ENCODE assay signal across 1 cellular context in genomic region chr22:22730655-22731373, GRCh38.
TF ChIP-seq lines count a peak whose summit lies in the region.

No MANE protein-coding gene starts in this region.

TF ChIP-seq in K562, 482 proteins besides CTCF, POLR2A, EP300 and RAD21 (continued from another document and continues in another):
- TF ChIP-seq MYBL2 (IDR thresholded peaks at IDR 0.05; ENCODE audit: low read depth), result no peak
- TF ChIP-seq MYBL2 (CRISPR knock-in tag; IDR thresholded peaks at IDR 0.05; ENCODE audit: borderline replicate concordance), result no peak
- TF ChIP-seq ZNF511 (CRISPR knock-in tag; IDR thresholded peaks at IDR 0.05), result no peak
- TF ChIP-seq ZBTB33 (CRISPR knock-in tag; IDR thresholded peaks at IDR 0.05), result no peak
- peak; percentile 61 for TF ChIP-seq ZNF143 (CRISPR knock-in tag; IDR thresholded peaks at IDR 0.05)
- TF ChIP-seq ETV5 (CRISPR knock-in tag; IDR thresholded peaks at IDR 0.05; ENCODE audit: low read depth), result no peak
- TF ChIP-seq MYNN (IDR thresholded peaks at IDR 0.05), result no peak
- peak; percentile 68 for TF ChIP-seq MYNN (CRISPR knock-in tag; IDR thresholded peaks at IDR 0.05)
- no peak for TF ChIP-seq JUN (IDR thresholded peaks at IDR 0.05; ENCODE audit: borderline replicate concordance, low read depth, low read length)
- TF ChIP-seq JUN (CRISPR knock-in tag; IDR thresholded peaks at IDR 0.05; ENCODE audit: borderline replicate concordance), result peak; percentile 66; the same call in 1 of the 2 replicates
- no peak for TF ChIP-seq ZNF239 (CRISPR knock-in tag; IDR thresholded peaks at IDR 0.05)
- no peak for TF ChIP-seq SMARCA5 (IDR thresholded peaks at IDR 0.05)
- TF ChIP-seq CSDE1 (IDR thresholded peaks at IDR 0.05), result no peak
- no peak for TF ChIP-seq CBX2 (IDR thresholded peaks at IDR 0.05; ENCODE audit: insufficient read depth, low read length, poor library complexity, severe bottlenecking)
- no peak for TF ChIP-seq HIVEP1 (CRISPR knock-in tag; IDR thresholded peaks at IDR 0.05)
- no peak for TF ChIP-seq TFE3 (CRISPR knock-in tag; IDR thresholded peaks at IDR 0.05)
- peak; percentile 71; the same call in 1 of the 2 replicates for TF ChIP-seq ARID4B (CRISPR knock-in tag; IDR thresholded peaks at IDR 0.05)
- no peak for TF ChIP-seq LEF1 (IDR thresholded peaks at IDR 0.05)
- no peak for TF ChIP-seq HES1 (IDR thresholded peaks at IDR 0.05; ENCODE audit: low read depth)
- no peak for TF ChIP-seq FIP1L1 (IDR thresholded peaks at IDR 0.05; ENCODE audit: low read depth, low read length, poor library complexity, severe bottlenecking)
- peak; percentile 53 for TF ChIP-seq MAX (CRISPR knock-in tag; IDR thresholded peaks at IDR 0.05)
- no peak for TF ChIP-seq SP1 (CRISPR knock-in tag; IDR thresholded peaks at IDR 0.05)
- TF ChIP-seq ZBTB1 (CRISPR knock-in tag; IDR thresholded peaks at IDR 0.05; ENCODE audit: borderline replicate concordance, low read depth), result 0 out of 2 replicates have a peak, but pooled peaks have one; percentile 8
- TF ChIP-seq USF1 (CRISPR knock-in tag; IDR thresholded peaks at IDR 0.05), result peak; percentile 5; the same call in 1 of the 2 replicates
- TF ChIP-seq ZNF318 (IDR thresholded peaks at IDR 0.05; ENCODE audit: borderline replicate concordance in 1 of 2, low read depth in 1 of 2), result no peak
- no peak for TF ChIP-seq OTX1 (CRISPR knock-in tag; IDR thresholded peaks at IDR 0.05)
- TF ChIP-seq SMAD4 (CRISPR knock-in tag; conservative IDR thresholded peaks at IDR 0.05), result no peak
- no peak for TF ChIP-seq ZNF197 (CRISPR knock-in tag; IDR thresholded peaks at IDR 0.05; ENCODE audit: low read depth)
- TF ChIP-seq ZSCAN32 (CRISPR knock-in tag; IDR thresholded peaks at IDR 0.05), result no peak
- TF ChIP-seq E2F5 (CRISPR knock-in tag; IDR thresholded peaks at IDR 0.05), result 0 out of 2 replicates have a peak, but pooled peaks have one; percentile 1
- TF ChIP-seq ZBTB2 (IDR thresholded peaks at IDR 0.05), result no peak
- TF ChIP-seq ZNF134 (CRISPR knock-in tag; conservative IDR thresholded peaks at IDR 0.05), result no peak
- peak; percentile 20; the same call in 1 of the 2 replicates for TF ChIP-seq FOXJ3 (CRISPR knock-in tag; IDR thresholded peaks at IDR 0.05)
- TF ChIP-seq PURB (CRISPR knock-in tag; IDR thresholded peaks at IDR 0.05; ENCODE audit: low read depth), result peak; percentile 29; the same call in 1 of the 2 replicates
